Comparison of ENCODE assay signal across 14 cellular contexts in genomic region chr10:64173826-64174225, GRCh38.
DNase-seq lines count a peak whose midpoint lies in the region; TF ChIP-seq lines count a peak whose summit lies in the region.
"Had no signal": no experiment of that assay in that cellular context is flagged by ENCODE, and none has a peak within 500 bp of the region (broad histone marks: within the 10 kb centered on the region; RNA-seq: fewer than 3 reads in every experiment).

No MANE protein-coding gene starts in this region.

- H3K4me3 Mint-ChIP-seq in glutamatergic neuron (ENCODE audit: unreplicated experiment) (peak overlapping the region; percentile 7), neural progenitor cell (no peak overlapping the region)
- H3K4me3 Mint-ChIP-seq: CD14-positive monocyte; CD8-positive, alpha-beta T cell; IgD-negative memory B cell had no signal

- no peak overlapping the region for H3K4me3 ChIP-seq in neural progenitor cell
- H3K4me3 ChIP-seq: A549, HAP-1 had no signal

- H3K9me3 Mint-ChIP-seq in glutamatergic neuron (ENCODE audit: unreplicated experiment) (peaks cover 10% of the 10 kb centered on the region), neural progenitor cell (no peaks in the 10 kb centered on the region)
- H3K9me3 Mint-ChIP-seq: IgD-negative memory B cell had no signal

- DNase-seq in RPMI7951 (ENCODE audit: low read depth) = peak; percentile 15
- no peak for DNase-seq in glutamatergic neuron
- DNase-seq in neural progenitor cell (ENCODE audit: low spot score) = no peak
- no peak for DNase-seq in GOT3 (lab: John Stamatoyannopoulos, UW)
- DNase-seq in NCI-H1436 (lab: John Stamatoyannopoulos, UW) = no peak
- DNase-seq in Ammon's horn (ENCODE audit: low spot score) = no peak
- no peak for DNase-seq in DMS 273 (lab: John Stamatoyannopoulos, UW; ENCODE audit: unreplicated experiment)
- DNase-seq: Caco-2; CD8-positive, alpha-beta T cell; DMS53 had no signal

- no peak for TF ChIP-seq CTCF in glutamatergic neuron (IDR thresholded peaks at IDR 0.05; ENCODE audit: partially characterized antibody, unreplicated experiment)
- TF ChIP-seq CTCF in neural progenitor cell (IDR thresholded peaks at IDR 0.05) = no peak

- H3K36me3 Mint-ChIP-seq in glutamatergic neuron (ENCODE audit: unreplicated experiment) (no peaks in the 10 kb centered on the region), neural progenitor cell (no peaks in the 10 kb centered on the region)
- H3K36me3 Mint-ChIP-seq: CD14-positive monocyte; CD8-positive, alpha-beta T cell; IgD-negative memory B cell had no signal

- H3F3A ChIP-seq in neural progenitor cell (ENCODE audit: low read depth) = no peaks in the 10 kb centered on the region

- H3K27me3 ChIP-seq in neural progenitor cell = no peaks in the 10 kb centered on the region

- H4K20me1 ChIP-seq in neural progenitor cell (ENCODE audit: low read depth) = no peaks in the 10 kb centered on the region

- peak overlapping the region; percentile 98 for H3K27ac Mint-ChIP-seq in glutamatergic neuron (ENCODE audit: unreplicated experiment)
- H3K27ac Mint-ChIP-seq in neural progenitor cell = no peak overlapping the region
- H3K27ac Mint-ChIP-seq: CD14-positive monocyte; CD8-positive, alpha-beta T cell; IgD-negative memory B cell had no signal

- no peak overlapping the region for H3K9ac ChIP-seq in neural progenitor cell

- no peaks in the 10 kb centered on the region for H3K9me3 ChIP-seq in neural progenitor cell (ENCODE audit: low read depth)
- H3K9me3 ChIP-seq: A549, Caco-2, HAP-1 had no signal

- peaks cover 8% of the 10 kb centered on the region for H3K4me1 ChIP-seq in neural progenitor cell
- H3K4me1 ChIP-seq: A549, Caco-2, HAP-1 had no signal

- no peak overlapping the region for H2AFZ ChIP-seq in neural progenitor cell (replicated peaks)

- no peaks in the 10 kb centered on the region for H3K79me2 ChIP-seq in neural progenitor cell (ENCODE audit: low read depth)

- peaks cover 10% of the 10 kb centered on the region for H3K27me3 Mint-ChIP-seq in glutamatergic neuron (ENCODE audit: unreplicated experiment)
- peaks cover 2% of the 10 kb centered on the region for H3K27me3 Mint-ChIP-seq in neural progenitor cell (ENCODE audit: insufficient read depth, low read depth)
- H3K27me3 Mint-ChIP-seq: IgD-negative memory B cell had no signal

- peaks cover 35% of the 10 kb centered on the region for H3K4me1 Mint-ChIP-seq in glutamatergic neuron (ENCODE audit: low read depth, unreplicated experiment)
- H3K4me1 Mint-ChIP-seq in neural progenitor cell = peaks cover 16% of the 10 kb centered on the region
- H3K4me1 Mint-ChIP-seq: IgD-negative memory B cell had no signal

- no peak overlapping the region for H3K27ac ChIP-seq in neural progenitor cell
- H3K27ac ChIP-seq: A549 had no signal

- no peaks in the 10 kb centered on the region for H3K36me3 ChIP-seq in neural progenitor cell
- H3K36me3 ChIP-seq: HAP-1 had no signal

- H3K4me2 ChIP-seq in neural progenitor cell = peak overlapping the region; percentile 5
- H3K4me2 ChIP-seq: A549 had no signal
